ENCODE assay signal across 17 cellular contexts in genomic region chr5:38535281-38535750, GRCh38. TPM values are rescaled to one million over a fixed set of nuclear protein-coding genes. Genes with fewer than 3 reads are reported as not detected.
DNase-seq lines count a peak whose midpoint lies in the region; ATAC-seq and TF ChIP-seq lines count a peak whose summit lies in the region.
"Had no signal": no experiment of that assay in that cellular context is flagged by ENCODE, and none has a peak within 500 bp of the region (broad histone marks: within the 10 kb centered on the region; RNA-seq: fewer than 3 reads in every experiment).

No MANE protein-coding gene starts in this region.

- H3K4me1 ChIP-seq in skeletal muscle tissue (ENCODE audit: control insufficient read depth in 3 of 3, insufficient read depth in 3 of 3, low read length in 3 of 3), result peaks cover 31 to 51% (median 32%) of the 10 kb centered on the region in 3 donors

- no peak overlapping the region for H3K9ac ChIP-seq in skeletal muscle tissue (ENCODE audit: low read depth in 1 of 3, low read length in 3 of 3)

- no peak for ATAC-seq in HG03025 (IDR thresholded peaks at IDR 0.05; ENCODE audit: low FRiP score, unreplicated experiment)

- H3K27me3 ChIP-seq in skeletal muscle tissue (ENCODE audit: control insufficient read depth in 3 of 3, insufficient read depth in 3 of 3, low read length in 3 of 3), result no peaks in the 10 kb centered on the region
- H3K27me3 ChIP-seq: vagina had no signal

- H3K27ac Mint-ChIP-seq in progenitor cell of endocrine pancreas, result no peak overlapping the region
- H3K27ac Mint-ChIP-seq: activated CD4-positive, alpha-beta memory T cell treated with anti-CD3 and anti-CD28 coated beads, Interleukin-2, amount 10 ng/mL, durations not matched to agents 7 days and 5 days; IgD-negative memory B cell; immature natural killer cell had no signal

- H3K36me3 ChIP-seq in skeletal muscle tissue (ENCODE audit: control insufficient read depth in 3 of 3, insufficient read depth in 3 of 3, low read length in 3 of 3), result no peaks in the 10 kb centered on the region
- H3K36me3 ChIP-seq: vagina had no signal

- no peaks in the 10 kb centered on the region for H3K27me3 Mint-ChIP-seq in progenitor cell of endocrine pancreas

- H3K9me3 Mint-ChIP-seq in progenitor cell of endocrine pancreas (ENCODE audit: low read depth), result peaks cover 3% of the 10 kb centered on the region
- H3K9me3 Mint-ChIP-seq: activated CD4-positive, alpha-beta memory T cell treated with anti-CD3 and anti-CD28 coated beads, Interleukin-2, amount 10 ng/mL, durations not matched to agents 7 days and 5 days; immature natural killer cell had no signal

- H3K4me3 ChIP-seq in epithelial cell of esophagus (ENCODE audit: low read length), result no peak overlapping the region
- H3K4me3 ChIP-seq in skeletal muscle tissue (ENCODE audit: low read length in 3 of 3), result no peak overlapping the region
- H3K4me3 ChIP-seq: vagina had no signal

- peaks cover 6% of the 10 kb centered on the region for H3K36me3 Mint-ChIP-seq in progenitor cell of endocrine pancreas (ENCODE audit: insufficient read depth)
- H3K36me3 Mint-ChIP-seq: CD8-positive, alpha-beta memory T cell; IgD-negative memory B cell; immature natural killer cell had no signal

- peaks cover 18% of the 10 kb centered on the region for H3K4me1 Mint-ChIP-seq in progenitor cell of endocrine pancreas (ENCODE audit: low read depth)
- H3K4me1 Mint-ChIP-seq: activated CD4-positive, alpha-beta memory T cell treated with anti-CD3 and anti-CD28 coated beads, Interleukin-2, amount 10 ng/mL, durations not matched to agents 7 days and 5 days; CD8-positive, alpha-beta memory T cell; IgD-negative memory B cell; immature natural killer cell had no signal

- DNase-seq in SHP77 treated with DMSO at 0.1 percent for 48 hours (lab: John Stamatoyannopoulos, UW) (peak; percentile 50), SHP77 (lab: John Stamatoyannopoulos, UW) (no peak), NCI-H345 (lab: John Stamatoyannopoulos, UW) (peak; percentile 36), epithelial cell of esophagus (ENCODE audit: low read depth) (peak; percentile 31), progenitor cell of endocrine pancreas (ENCODE audit: low spot score, unreplicated experiment) (no peak), epidermal melanocyte (ENCODE audit: insufficient read length, low spot score) (no peak)
- DNase-seq: activated CD4-positive, alpha-beta memory T cell treated with anti-CD3 and anti-CD28 coated beads, Interleukin-2, amount 10 ng/mL, durations not matched to agents 7 days and 5 days; activated T-cell treated with anti-CD3 and anti-CD28 coated beads, Interleukin-2, amount 50 U/mL, for 48 hours; CD8-positive, alpha-beta memory T cell; immature natural killer cell; NCI-H1048; NCI-H526 treated with DMSO at 0.1 percent for 48 hours; SW 1271 had no signal

- H3K27ac ChIP-seq in skeletal muscle tissue (ENCODE audit: low read depth, low read length), result peak overlapping the region; percentile 1
- H3K27ac ChIP-seq: vagina had no signal

- no peaks in the 10 kb centered on the region for H3K9me3 ChIP-seq in skeletal muscle tissue (ENCODE audit: control insufficient read depth in 3 of 3, low read length in 3 of 3)
- H3K9me3 ChIP-seq: vagina had no signal

- TF ChIP-seq CTCF in epithelial cell of esophagus (IDR thresholded peaks at IDR 0.05; ENCODE audit: insufficient read depth, low read depth, low read length, missing control alignments) (no peak), progenitor cell of endocrine pancreas (IDR thresholded peaks at IDR 0.05; ENCODE audit: unreplicated experiment) (no peak)

- H3K4me3 Mint-ChIP-seq in progenitor cell of endocrine pancreas (ENCODE audit: low read depth), result no peak overlapping the region
- H3K4me3 Mint-ChIP-seq: activated CD4-positive, alpha-beta memory T cell treated with anti-CD3 and anti-CD28 coated beads, Interleukin-2, amount 10 ng/mL, durations not matched to agents 7 days and 5 days; CD8-positive, alpha-beta memory T cell; IgD-negative memory B cell; immature natural killer cell had no signal

RNA-seq across cellular contexts. Expression of gene LIFR, which starts 21.1 kb away (rescaled TPM):
- total RNA-seq in skeletal muscle tissue (101 TPM), progenitor cell of endocrine pancreas (33.4 and 36.4 TPM in 2 replicates)
- total RNA-seq: CD8-positive, alpha-beta memory T cell had no signal

Comparison
In these comparisons a context has a peak if more than half of its experiments do, and no peak if none do; other contexts are left out.
1. DNase-seq: peak in SHP77 treated with DMSO at 0.1 percent for 48 hours (single experiment), NCI-H345 (single experiment) and epithelial cell of esophagus (single experiment); none in SHP77 (0 of 2), progenitor cell of endocrine pancreas (single experiment) and epidermal melanocyte (single experiment).